In genomic region chr15:85381850-85382751, GRCh38 we compare ENCODE assay signal across 8 cellular contexts. TPM values are rescaled to one million over a fixed set of nuclear protein-coding genes. Genes with fewer than 3 reads are reported as not detected.
DNase-seq lines count a peak whose midpoint lies in the region; ATAC-seq, FAIRE-seq and TF ChIP-seq lines count a peak whose summit lies in the region.

No MANE protein-coding gene starts in this region.

- POLR2A ChIA-PET in activated CD4-positive, alpha-beta T cell treated with anti-CD3 and anti-CD28 coated beads, Interleukin-2, amount 10 ng/mL, durations not matched to agents 7 days and 5 days (lab: Charles Lee), result no interaction called here

- H3K27me3 ChIP-seq in thymus (ENCODE audit: control insufficient read depth, insufficient read depth), result no peaks in the 10 kb centered on the region

- peak overlapping the region; percentile 87 for H3K4me3 Mint-ChIP-seq in activated CD4-positive, alpha-beta T cell treated with anti-CD3 and anti-CD28 coated beads, Interleukin-2, amount 10 ng/mL, durations not matched to agents 7 days and 5 days
- peak overlapping the region; percentile 88 for H3K4me3 Mint-ChIP-seq in activated T-helper 2 cell treated with anti-CD3 and anti-CD28 coated beads, Interferon-gamma antibody, Interleukin-2, Interleukin-4, amounts not matched to agents 10 μg/mL and 5 μg/mL and 100 μg/mL, durations not matched to agents 14 hours and 24 hours and 36 hours (ENCODE audit: low read depth)

- CTCF ChIA-PET in activated CD4-positive, alpha-beta T cell treated with anti-CD3 and anti-CD28 coated beads, Interleukin-2, amount 10 ng/mL, durations not matched to agents 7 days and 5 days (lab: Charles Lee), result interaction anchor here (0.7 to 1.9 kb wide), 5 partner anchors 19 to 391 kb away, joined by 3 to 7 read pairs (median 5); no protein-coding TSS in a partner anchor

- peak overlapping the region in 1 of 2 donors; percentile 9 for H3K9ac ChIP-seq in kidney (ENCODE audit: low read length in 2 of 2)

- H3K4me1 Mint-ChIP-seq in activated CD4-positive, alpha-beta T cell treated with anti-CD3 and anti-CD28 coated beads, Interleukin-2, amount 10 ng/mL, durations not matched to agents 7 days and 5 days, result peaks cover 57% of the 10 kb centered on the region
- H3K4me1 Mint-ChIP-seq in activated T-helper 2 cell treated with anti-CD3 and anti-CD28 coated beads, Interferon-gamma antibody, Interleukin-2, Interleukin-4, amounts not matched to agents 10 μg/mL and 5 μg/mL and 100 μg/mL, durations not matched to agents 14 hours and 24 hours and 36 hours (ENCODE audit: low read depth), result peaks cover 46% of the 10 kb centered on the region

- H3K27me3 Mint-ChIP-seq in activated CD4-positive, alpha-beta T cell treated with anti-CD3 and anti-CD28 coated beads, Interleukin-2, amount 10 ng/mL, durations not matched to agents 7 days and 5 days, result no peaks in the 10 kb centered on the region
- H3K27me3 Mint-ChIP-seq in activated T-helper 2 cell treated with anti-CD3 and anti-CD28 coated beads, Interferon-gamma antibody, Interleukin-2, Interleukin-4, amounts not matched to agents 10 μg/mL and 5 μg/mL and 100 μg/mL, durations not matched to agents 14 hours and 24 hours and 36 hours (ENCODE audit: low read depth), result no peaks in the 10 kb centered on the region

- no peaks in the 10 kb centered on the region for H3K36me3 ChIP-seq in kidney (ENCODE audit: control insufficient read depth in 1 of 2, insufficient read depth in 2 of 2, low read length in 2 of 2)
- no peaks in the 10 kb centered on the region for H3K36me3 ChIP-seq in thymus (ENCODE audit: control insufficient read depth, insufficient read depth)

- H3K9me3 ChIP-seq in kidney (ENCODE audit: control insufficient read depth in 1 of 2, low read length in 2 of 2), result no peaks in the 10 kb centered on the region
- H3K9me3 ChIP-seq in thymus (ENCODE audit: control insufficient read depth), result no peaks in the 10 kb centered on the region

- H3K4me1 ChIP-seq in kidney (ENCODE audit: control insufficient read depth in 1 of 2, insufficient read depth in 1 of 2, low read depth in 1 of 2, low read length in 2 of 2) (peaks cover 0 to 8% of the 10 kb centered on the region in 2 donors), thymus (ENCODE audit: control insufficient read depth, insufficient read depth, low read length) (peaks cover 4% of the 10 kb centered on the region)

- peak; percentile 10 for DNase-seq in activated CD4-positive, alpha-beta T cell treated with anti-CD3 and anti-CD28 coated beads, Interleukin-2, amount 10 ng/mL, durations not matched to agents 7 days and 5 days
- no peak for DNase-seq in activated CD4-positive, alpha-beta T cell treated with anti-CD3 and anti-CD28 coated beads, Interleukin-2, amount 50 U/mL, for 48 hours
- no peak for DNase-seq in activated T-helper 2 cell treated with anti-CD3 and anti-CD28 coated beads, Interferon-gamma antibody, Interleukin-2, Interleukin-4, amounts not matched to agents 10 μg/mL and 5 μg/mL and 100 μg/mL, durations not matched to agents 14 hours and 24 hours and 36 hours (ENCODE audit: low spot score)
- DNase-seq in kidney (no peak), hypothalamus (lab: John Stamatoyannopoulos, UW) (no peak)

- no peaks in the 10 kb centered on the region for H3K9me3 Mint-ChIP-seq in activated CD4-positive, alpha-beta T cell treated with anti-CD3 and anti-CD28 coated beads, Interleukin-2, amount 10 ng/mL, durations not matched to agents 7 days and 5 days
- no peaks in the 10 kb centered on the region for H3K9me3 Mint-ChIP-seq in activated T-helper 2 cell treated with anti-CD3 and anti-CD28 coated beads, Interferon-gamma antibody, Interleukin-2, Interleukin-4, amounts not matched to agents 10 μg/mL and 5 μg/mL and 100 μg/mL, durations not matched to agents 14 hours and 24 hours and 36 hours

- intact Hi-C loops in activated T-helper 2 cell treated with anti-CD3 and anti-CD28 coated beads, Interferon-gamma antibody, Interleukin-2, Interleukin-4, amounts not matched to agents 10 μg/mL and 5 μg/mL and 100 μg/mL, durations not matched to agents 14 hours and 24 hours and 36 hours (cut with micrococcal nuclease), result loop anchor here (1.0 to 2.0 kb wide), 5 partner anchors 18 to 63 kb away; no protein-coding TSS in a partner anchor
- intact Hi-C loops in kidney (cut with DNase I), result no loop called here

- ATAC-seq in HG02981 (IDR thresholded peaks at IDR 0.05; ENCODE audit: unreplicated experiment), result no peak
- ATAC-seq in HG03571 (IDR thresholded peaks at IDR 0.05; ENCODE audit: unreplicated experiment), result no peak

- no peak for FAIRE-seq in kidney (lab: Jason Lieb, UNC)

- no peak overlapping the region for H3K27ac ChIP-seq in kidney (ENCODE audit: low read depth in 2 of 2, low read length in 2 of 2)
- no peak overlapping the region for H3K27ac ChIP-seq in thymus (ENCODE audit: low read depth)

- H3K36me3 Mint-ChIP-seq in activated CD4-positive, alpha-beta T cell treated with anti-CD3 and anti-CD28 coated beads, Interleukin-2, amount 10 ng/mL, durations not matched to agents 7 days and 5 days (ENCODE audit: low read depth), result peaks cover 37% of the 10 kb centered on the region
- peaks cover 28% of the 10 kb centered on the region for H3K36me3 Mint-ChIP-seq in activated T-helper 2 cell treated with anti-CD3 and anti-CD28 coated beads, Interferon-gamma antibody, Interleukin-2, Interleukin-4, amounts not matched to agents 10 μg/mL and 5 μg/mL and 100 μg/mL, durations not matched to agents 14 hours and 24 hours and 36 hours (ENCODE audit: low read depth)

- TF ChIP-seq CTCF in kidney (IDR thresholded peaks at IDR 0.05; ENCODE audit: borderline replicate concordance, extremely low read depth, insufficient read depth), result no peak

- H3K4me3 ChIP-seq in kidney (ENCODE audit: low read length in 2 of 2) (peak overlapping the region; percentile 52 to 59), thymus (ENCODE audit: low read length) (peak overlapping the region; percentile 86)

- H3K27ac Mint-ChIP-seq in activated CD4-positive, alpha-beta T cell treated with anti-CD3 and anti-CD28 coated beads, Interleukin-2, amount 10 ng/mL, durations not matched to agents 7 days and 5 days, result peak overlapping the region; percentile 76
- peak overlapping the region; percentile 73 for H3K27ac Mint-ChIP-seq in activated T-helper 2 cell treated with anti-CD3 and anti-CD28 coated beads, Interferon-gamma antibody, Interleukin-2, Interleukin-4, amounts not matched to agents 10 μg/mL and 5 μg/mL and 100 μg/mL, durations not matched to agents 14 hours and 24 hours and 36 hours

- WGBS in thymus, result 91% methylated on average over 10 of the region's 10 CpGs

RNA-seq across cellular contexts. Expression of gene AKAP13, which starts 1.7 kb away (rescaled TPM):
- total RNA-seq in activated CD4-positive, alpha-beta T cell treated with anti-CD3 and anti-CD28 coated beads, Interleukin-2, amount 10 ng/mL, durations not matched to agents 7 days and 5 days, result 100 to 1,000 TPM; 152 to 181 TPM
- 92.1 and 107 TPM in 2 replicates for total RNA-seq in activated T-helper 2 cell treated with anti-CD3 and anti-CD28 coated beads, Interferon-gamma antibody, Interleukin-2, Interleukin-4, amounts not matched to agents 10 μg/mL and 5 μg/mL and 100 μg/mL, durations not matched to agents 14 hours and 24 hours and 36 hours
- 174 TPM for total RNA-seq in kidney
- polyA plus RNA-seq in kidney (ENCODE audit: insufficient read depth, low read depth, low replicate concordance) (18.8 TPM), thymus (49.8 TPM)
